ENCODE assay signal across 10 cellular contexts in genomic region chr2:151297882-151298281, GRCh38. TPM values are rescaled to one million over a fixed set of nuclear protein-coding genes. Genes with fewer than 3 reads are reported as not detected.
DNase-seq lines count a peak whose midpoint lies in the region; ATAC-seq lines count a peak whose summit lies in the region.
"Had no signal": no experiment of that assay in that cellular context is flagged by ENCODE, and none has a peak within 500 bp of the region (broad histone marks: within the 10 kb centered on the region; RNA-seq: fewer than 3 reads in every experiment).

No MANE protein-coding gene starts in this region.

- peak overlapping the region; percentile 23 for H3K27ac ChIP-seq in temporal lobe (ENCODE audit: low read depth, low read length)
- H3K27ac ChIP-seq: KMS-11 had no signal

- DNase-seq in left ventricle myocardium superior (no peak), Right ventricle myocardium inferior (ENCODE audit: missing footprints) (no peak), RPMI8226 (peak; percentile 5), H7 (no peak), NCI-H1105 treated with DMSO at 0.1 percent for 48 hours (lab: John Stamatoyannopoulos, UW) (no peak)
- DNase-seq in stimulated activated CD4-positive, alpha-beta T cell treated with anti-CD3 and anti-CD28 coated beads, Interleukin-4, amount 100 ng/mL, for 1 hour = no peak
- DNase-seq: foreskin melanocyte had no signal

- ATAC-seq in left ventricle myocardium superior (peak; percentile 14), Right ventricle myocardium inferior (no peak), HG03025 (IDR thresholded peaks at IDR 0.05; ENCODE audit: low FRiP score, unreplicated experiment) (peak; percentile 92)

- H3K36me3 ChIP-seq in H7 (replicated peaks; ENCODE audit: control insufficient read depth, insufficient read depth, low read length) = no peaks in the 10 kb centered on the region

- intact Hi-C loops in left ventricle myocardium superior (cut with micrococcal nuclease) (no loop called here), Right ventricle myocardium inferior (cut with DNase I) (loop anchor here (10.0 kb wide), 1 partner anchor 117 kb away; no protein-coding TSS in a partner anchor)

- H3K27me3 ChIP-seq in H7 (ENCODE audit: control insufficient read depth, insufficient read depth, low read length) = no peaks in the 10 kb centered on the region

- H3K4me3 ChIP-seq in H7 (ENCODE audit: insufficient read depth, low read depth, low read length) = no peak overlapping the region

RNA-seq across cellular contexts. Expression of gene NMI, which starts 8.4 kb away (rescaled TPM):
- total RNA-seq in left ventricle myocardium superior (3.9 TPM), Right ventricle myocardium inferior (4.5 TPM), temporal lobe (1.7 TPM)
- 2.0 and 2.8 TPM in 2 replicates for total RNA-seq in H7 (2014; rRNA removed; shearing (Covaris generic))

RNA-seq across cellular contexts. Expression of gene RBM43, which starts 36.2 kb away (rescaled TPM):
- 2.2 TPM for total RNA-seq in left ventricle myocardium superior
- 2.1 TPM for total RNA-seq in Right ventricle myocardium inferior
- 3.9 TPM for total RNA-seq in temporal lobe
- 0.59 and 4.1 TPM in 2 replicates for total RNA-seq in H7 (2014; rRNA removed; shearing (Covaris generic))

RNA-seq across cellular contexts. Expression of gene TNFAIP6, which starts 59.5 kb away (rescaled TPM):
- total RNA-seq in left ventricle myocardium superior (2.4 TPM), Right ventricle myocardium inferior (2.9 TPM), temporal lobe (0.25 TPM)
- 0.28 TPM in 1 of 2 replicates, not detected in the other for total RNA-seq in H7 (2014; rRNA removed; shearing (Covaris generic))
